Comparison of ENCODE assay signal across 29 cellular contexts in the genomic region with DNA sequence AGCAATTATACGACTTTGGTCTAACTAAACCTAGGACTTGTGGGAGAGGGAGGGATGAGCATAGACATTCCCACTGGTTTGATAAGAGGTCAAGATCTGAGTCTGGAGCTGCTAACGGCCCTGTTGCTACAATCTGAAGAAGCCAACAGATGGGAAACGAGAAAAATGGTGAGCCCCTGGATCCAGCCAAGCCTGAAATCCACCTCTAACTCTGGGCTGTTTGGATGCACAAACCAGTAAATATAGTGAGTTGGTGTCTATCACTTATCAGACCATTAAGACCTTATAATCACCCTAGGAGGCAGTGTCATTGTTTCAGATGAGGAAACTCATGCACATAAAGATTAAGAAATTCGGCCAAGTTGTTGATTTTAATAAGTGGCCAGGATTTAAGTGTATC.
"Had no signal": no experiment of that assay in that cellular context is flagged by ENCODE, and none has a peak within 500 bp of the region (broad histone marks: within the 10 kb centered on the region; RNA-seq: fewer than 3 reads in every experiment).

No MANE protein-coding gene starts in this region.

- H3K9me3 Mint-ChIP-seq: dendritic cell treated with granulocyte-macrophage colony-stimulating factor and Interleukin-4, amounts not matched to agents 40 ng/mL and 50 ng/mL, for 4 days; endodermal cell had no signal

- FAIRE-seq: colon, endometrium, endothelial cell of umbilical vein, frontal cortex had no signal

- H3K27ac Mint-ChIP-seq: dendritic cell treated with granulocyte-macrophage colony-stimulating factor and Interleukin-4, amounts not matched to agents 40 ng/mL and 50 ng/mL, for 4 days; effector memory CD8-positive, alpha-beta T cell; endodermal cell had no signal

- H3K9me3 ChIP-seq: colonic mucosa, esophagus muscularis mucosa, esophagus squamous epithelium, gastrocnemius medialis, gastroesophageal sphincter, heart left ventricle, heart right ventricle had no signal

- H3K4me1 ChIP-seq: colonic mucosa, esophagus muscularis mucosa, esophagus squamous epithelium, foreskin keratinocyte, gastroesophageal sphincter had no signal

- ATAC-seq: effector memory CD8-positive, alpha-beta T cell; esophagus mucosa; foreskin keratinocyte; gastrocnemius medialis; gastroesophageal sphincter; heart left ventricle had no signal

- H3K4me3 ChIP-seq: colonic mucosa, coronary artery, dorsolateral prefrontal cortex, esophagus muscularis mucosa, esophagus squamous epithelium, gastrocnemius medialis, gastroesophageal sphincter, heart left ventricle, heart right ventricle had no signal

- H3K27me3 ChIP-seq: colonic mucosa, dorsolateral prefrontal cortex, esophagus muscularis mucosa, esophagus squamous epithelium, foreskin keratinocyte, gastrocnemius medialis, gastroesophageal sphincter, heart left ventricle, heart right ventricle had no signal

- H3K36me3 ChIP-seq: colonic mucosa, esophagus muscularis mucosa, esophagus squamous epithelium, gastrocnemius medialis, heart left ventricle, heart right ventricle had no signal

- H3K27me3 Mint-ChIP-seq: effector memory CD8-positive, alpha-beta T cell had no signal

- H3K27ac ChIP-seq: colonic mucosa, coronary artery, dorsolateral prefrontal cortex, epithelial cell of prostate, esophagus muscularis mucosa, esophagus squamous epithelium, foreskin keratinocyte, gastrocnemius medialis, gastroesophageal sphincter, heart left ventricle, heart right ventricle had no signal

- H3K4me3 Mint-ChIP-seq: dendritic cell treated with granulocyte-macrophage colony-stimulating factor and Interleukin-4, amounts not matched to agents 40 ng/mL and 50 ng/mL, for 4 days; effector memory CD8-positive, alpha-beta T cell; endodermal cell had no signal

- DNase-seq: colonic mucosa; cortex of kidney; dermis blood vessel endothelial cell; dorsolateral prefrontal cortex; effector CD4-positive, alpha-beta T cell; effector CD8-positive, alpha-beta T cell; effector memory CD4-positive, alpha-beta T cell; effector memory CD8-positive, alpha-beta T cell; endodermal cell; erythroblast; esophagus squamous epithelium; foreskin fibroblast; foreskin keratinocyte; foreskin melanocyte; gastrocnemius medialis; glutamatergic neuron; head of caudate nucleus; heart left ventricle; heart right ventricle had no signal
